ENCODE assay signal across 12 cellular contexts in the genomic region with DNA sequence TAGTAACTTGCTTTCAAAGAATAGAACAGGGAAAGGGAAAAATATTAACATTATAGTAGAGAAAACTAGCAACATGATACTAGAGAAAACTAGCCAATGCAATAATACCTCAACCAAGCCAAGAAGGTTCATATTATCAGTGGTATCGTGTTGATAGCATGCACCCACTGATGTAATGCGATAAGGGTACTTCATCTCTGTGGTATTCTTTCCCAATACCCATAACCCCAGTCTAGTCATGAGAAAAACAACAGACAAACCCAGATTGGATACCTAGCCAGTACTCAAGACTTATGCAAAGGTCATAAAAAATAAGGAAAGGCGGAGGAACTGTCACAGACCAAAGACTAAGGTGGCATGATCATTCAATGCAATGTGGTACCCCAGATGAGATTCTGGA. TPM values are rescaled to one million over a fixed set of nuclear protein-coding genes. Genes with fewer than 3 reads are reported as not detected.
DNase-seq lines count a peak whose midpoint lies in the region; ATAC-seq lines count a peak whose summit lies in the region.
"Had no signal": no experiment of that assay in that cellular context is flagged by ENCODE, and none has a peak within 500 bp of the region (broad histone marks: within the 10 kb centered on the region; RNA-seq: fewer than 3 reads in every experiment).

No MANE protein-coding gene starts in this region.

- H3K4me1 Mint-ChIP-seq in CD4-positive, CD25-positive, alpha-beta regulatory T cell, result peaks cover 2 to 34% (median 17%) of the 10 kb centered on the region in 4 donors
- H3K4me1 Mint-ChIP-seq in stimulated activated memory B cell treated with anti-CD40 and anti-IgM and Interleukin-4, amounts not matched to agents 10 μg/mL and 1 μg/mL and 100 μg/mL, for 72 hours, result peaks cover 12% of the 10 kb centered on the region
- H3K4me1 Mint-ChIP-seq in activated T-helper 2 cell treated with anti-CD3 and anti-CD28 coated beads, Interferon-gamma antibody, Interleukin-2, Interleukin-4, amounts not matched to agents 10 μg/mL and 5 μg/mL and 100 μg/mL, durations not matched to agents 14 hours and 24 hours and 36 hours (ENCODE audit: low read depth), result peaks cover 2% of the 10 kb centered on the region

- no peaks in the 10 kb centered on the region for H3K27me3 Mint-ChIP-seq in CD4-positive, CD25-positive, alpha-beta regulatory T cell
- H3K27me3 Mint-ChIP-seq in stimulated activated memory B cell treated with anti-CD40 and anti-IgM and Interleukin-4, amounts not matched to agents 10 μg/mL and 1 μg/mL and 100 μg/mL, for 72 hours, result no peaks in the 10 kb centered on the region
- H3K27me3 Mint-ChIP-seq in activated T-helper 2 cell treated with anti-CD3 and anti-CD28 coated beads, Interferon-gamma antibody, Interleukin-2, Interleukin-4, amounts not matched to agents 10 μg/mL and 5 μg/mL and 100 μg/mL, durations not matched to agents 14 hours and 24 hours and 36 hours (ENCODE audit: low read depth), result no peaks in the 10 kb centered on the region

- H3K4me3 Mint-ChIP-seq in CD4-positive, CD25-positive, alpha-beta regulatory T cell, result no peak overlapping the region
- no peak overlapping the region for H3K4me3 Mint-ChIP-seq in stimulated activated memory B cell treated with anti-CD40 and anti-IgM and Interleukin-4, amounts not matched to agents 10 μg/mL and 1 μg/mL and 100 μg/mL, for 72 hours
- no peak overlapping the region for H3K4me3 Mint-ChIP-seq in activated T-helper 2 cell treated with anti-CD3 and anti-CD28 coated beads, Interferon-gamma antibody, Interleukin-2, Interleukin-4, amounts not matched to agents 10 μg/mL and 5 μg/mL and 100 μg/mL, durations not matched to agents 14 hours and 24 hours and 36 hours (ENCODE audit: low read depth)
- H3K4me3 Mint-ChIP-seq: HFFc6 had no signal

- H3K27ac ChIP-seq in CD4-positive, CD25-positive, alpha-beta regulatory T cell (ENCODE audit: insufficient read depth, low read length, poor library complexity, severe bottlenecking), result no peak overlapping the region
- H3K27ac ChIP-seq: 22Rv1, BLaER1, HL-60 had no signal

- H3K9me3 Mint-ChIP-seq in CD4-positive, CD25-positive, alpha-beta regulatory T cell, result peaks cover 2 to 12% (median 8%) of the 10 kb centered on the region in 7 donors
- peaks cover 12% of the 10 kb centered on the region for H3K9me3 Mint-ChIP-seq in stimulated activated memory B cell treated with anti-CD40 and anti-IgM and Interleukin-4, amounts not matched to agents 10 μg/mL and 1 μg/mL and 100 μg/mL, for 72 hours
- peaks cover 6% of the 10 kb centered on the region for H3K9me3 Mint-ChIP-seq in activated T-helper 2 cell treated with anti-CD3 and anti-CD28 coated beads, Interferon-gamma antibody, Interleukin-2, Interleukin-4, amounts not matched to agents 10 μg/mL and 5 μg/mL and 100 μg/mL, durations not matched to agents 14 hours and 24 hours and 36 hours

- H3K27ac Mint-ChIP-seq in CD4-positive, CD25-positive, alpha-beta regulatory T cell, result peak overlapping the region in 2 of 3 donors; percentile 2 to 51
- H3K27ac Mint-ChIP-seq in stimulated activated memory B cell treated with anti-CD40 and anti-IgM and Interleukin-4, amounts not matched to agents 10 μg/mL and 1 μg/mL and 100 μg/mL, for 72 hours, result peak overlapping the region; percentile 45
- H3K27ac Mint-ChIP-seq in activated T-helper 2 cell treated with anti-CD3 and anti-CD28 coated beads, Interferon-gamma antibody, Interleukin-2, Interleukin-4, amounts not matched to agents 10 μg/mL and 5 μg/mL and 100 μg/mL, durations not matched to agents 14 hours and 24 hours and 36 hours, result no peak overlapping the region
- H3K27ac Mint-ChIP-seq: HFFc6 had no signal

- peaks cover 63% of the 10 kb centered on the region for H3K36me3 Mint-ChIP-seq in CD4-positive, CD25-positive, alpha-beta regulatory T cell
- peaks cover 77% of the 10 kb centered on the region for H3K36me3 Mint-ChIP-seq in stimulated activated memory B cell treated with anti-CD40 and anti-IgM and Interleukin-4, amounts not matched to agents 10 μg/mL and 1 μg/mL and 100 μg/mL, for 72 hours
- peaks cover 58% of the 10 kb centered on the region for H3K36me3 Mint-ChIP-seq in activated T-helper 2 cell treated with anti-CD3 and anti-CD28 coated beads, Interferon-gamma antibody, Interleukin-2, Interleukin-4, amounts not matched to agents 10 μg/mL and 5 μg/mL and 100 μg/mL, durations not matched to agents 14 hours and 24 hours and 36 hours (ENCODE audit: low read depth)

- ATAC-seq in CD4-positive, CD25-positive, alpha-beta regulatory T cell (ENCODE audit: low read depth in 2 of 2), result no peak
- no peak for ATAC-seq in stimulated activated memory B cell treated with anti-CD40 and anti-IgM and Interleukin-4, amounts not matched to agents 10 μg/mL and 1 μg/mL and 100 μg/mL, for 72 hours
- ATAC-seq in GM18502 (IDR thresholded peaks at IDR 0.05; ENCODE audit: poor library complexity, unreplicated experiment), result no peak

- H3K27me3 ChIP-seq in CD4-positive, CD25-positive, alpha-beta regulatory T cell (ENCODE audit: control insufficient read depth, insufficient read depth, low read length), result no peaks in the 10 kb centered on the region
- H3K27me3 ChIP-seq: BLaER1 had no signal

- H3K36me3 ChIP-seq in CD4-positive, CD25-positive, alpha-beta regulatory T cell (ENCODE audit: control insufficient read depth, insufficient read depth, low read length), result peaks cover 25% of the 10 kb centered on the region

- no peak overlapping the region for H3K4me3 ChIP-seq in CD4-positive, CD25-positive, alpha-beta regulatory T cell (ENCODE audit: low read depth, low read length)
- H3K4me3 ChIP-seq: BLaER1 had no signal

- no peaks in the 10 kb centered on the region for H3K9me3 ChIP-seq in CD4-positive, CD25-positive, alpha-beta regulatory T cell (ENCODE audit: control insufficient read depth in 2 of 2, low read length in 2 of 2)

- H3K4me1 ChIP-seq in CD4-positive, CD25-positive, alpha-beta regulatory T cell (ENCODE audit: control insufficient read depth, insufficient read depth, low read length, poor library complexity, severe bottlenecking), result no peaks in the 10 kb centered on the region
- H3K4me1 ChIP-seq: BLaER1 had no signal

- DNase-seq in CD4-positive, CD25-positive, alpha-beta regulatory T cell, result no peak
- DNase-seq in amniotic epithelial cell (ENCODE audit: low read depth) (peak; percentile 74), myocyte (ENCODE audit: low read depth) (peak; percentile 37), NCI-H2029 treated with DMSO at 0.1 percent for 48 hours (lab: John Stamatoyannopoulos, UW) (no peak)
- DNase-seq in activated T-helper 2 cell treated with anti-CD3 and anti-CD28 coated beads, Interferon-gamma antibody, Interleukin-2, Interleukin-4, amounts not matched to agents 10 μg/mL and 5 μg/mL and 100 μg/mL, durations not matched to agents 14 hours and 24 hours and 36 hours (ENCODE audit: low spot score), result no peak
- DNase-seq: HCEC 1CT, HFFc6 had no signal

- intact Hi-C loops in activated T-helper 2 cell treated with anti-CD3 and anti-CD28 coated beads, Interferon-gamma antibody, Interleukin-2, Interleukin-4, amounts not matched to agents 10 μg/mL and 5 μg/mL and 100 μg/mL, durations not matched to agents 14 hours and 24 hours and 36 hours (cut with micrococcal nuclease), result no loop called here

RNA-seq across cellular contexts. Expression of gene BLOC1S5, which starts 21.0 kb away (rescaled TPM):
- total RNA-seq in CD4-positive, CD25-positive, alpha-beta regulatory T cell, result 11.3 TPM
- 10 to 100 TPM; 23.2 to 31.9 (median 28.9) TPM for polyA plus RNA-seq in CD4-positive, CD25-positive, alpha-beta regulatory T cell
- total RNA-seq in myocyte, result 14.1 and 24.1 TPM in 2 replicates
- polyA plus RNA-seq in myocyte (2012), result 8.0 TPM
- 21.2 and 25.4 TPM in 2 replicates for total RNA-seq in activated T-helper 2 cell treated with anti-CD3 and anti-CD28 coated beads, Interferon-gamma antibody, Interleukin-2, Interleukin-4, amounts not matched to agents 10 μg/mL and 5 μg/mL and 100 μg/mL, durations not matched to agents 14 hours and 24 hours and 36 hours

RNA-seq across cellular contexts. Expression of gene EEF1E1, which starts 59.1 kb away (rescaled TPM):
- 13.1 TPM for total RNA-seq in CD4-positive, CD25-positive, alpha-beta regulatory T cell
- 10 to 100 TPM; 58.2 to 68.9 (median 61.8) TPM for polyA plus RNA-seq in CD4-positive, CD25-positive, alpha-beta regulatory T cell
- 33.2 and 52.1 TPM in 2 replicates for total RNA-seq in myocyte
- 27.5 TPM for polyA plus RNA-seq in myocyte (2012)
- 83.1 and 87.3 TPM in 2 replicates for total RNA-seq in activated T-helper 2 cell treated with anti-CD3 and anti-CD28 coated beads, Interferon-gamma antibody, Interleukin-2, Interleukin-4, amounts not matched to agents 10 μg/mL and 5 μg/mL and 100 μg/mL, durations not matched to agents 14 hours and 24 hours and 36 hours

Comparison
In these comparisons a context has a peak if more than half of its experiments do, and no peak if none do; other contexts are left out.
1. DNase-seq: peak in amniotic epithelial cell (single experiment) and myocyte (single experiment); none in CD4-positive, CD25-positive, alpha-beta regulatory T cell (0 of 3), activated T-helper 2 cell treated with anti-CD3 and anti-CD28 coated beads, Interferon-gamma antibody, Interleukin-2, Interleukin-4, amounts not matched to agents 10 μg/mL and 5 μg/mL and 100 μg/mL, durations not matched to agents 14 hours and 24 hours and 36 hours (single experiment) and NCI-H2029 treated with DMSO at 0.1 percent for 48 hours (single experiment).